18 cellular contexts compared by ENCODE assay signal in genomic region chrX:155744534-155744933, GRCh38.
DNase-seq lines count a peak whose midpoint lies in the region; TF ChIP-seq lines count a peak whose summit lies in the region.
"Had no signal": no experiment of that assay in that cellular context is flagged by ENCODE, and none has a peak within 500 bp of the region (broad histone marks: within the 10 kb centered on the region; RNA-seq: fewer than 3 reads in every experiment).

No MANE protein-coding gene starts in this region.

- H3K9ac ChIP-seq in duodenal mucosa (ENCODE audit: low read depth in 1 of 2, low read length in 2 of 2) (no peak overlapping the region), mesenchymal stem cell (ENCODE audit: low read length) (peak overlapping the region; percentile 62)

- H3K4me3 Mint-ChIP-seq in MCF 10A (ENCODE audit: unreplicated experiment): no peak overlapping the region
- peak overlapping the region; percentile 16 for H3K4me3 Mint-ChIP-seq in type B pancreatic cell
- H3K4me3 Mint-ChIP-seq: CD14-positive monocyte had no signal

- H3K27me3 ChIP-seq in breast epithelium (peaks cover 0 to 3% of the 10 kb centered on the region in 2 donors), duodenal mucosa (ENCODE audit: control insufficient read depth in 1 of 2, insufficient read depth in 2 of 2, low read length in 2 of 2) (no peaks in the 10 kb centered on the region), mesenchymal stem cell (ENCODE audit: control insufficient read depth in 1 of 2, insufficient read depth in 1 of 2, low read length in 2 of 2) (no peaks in the 10 kb centered on the region)
- H3K27me3 ChIP-seq: Peyer's patch had no signal

- H3K27me3 Mint-ChIP-seq in MCF 10A (ENCODE audit: insufficient read depth, unreplicated experiment) (no peaks in the 10 kb centered on the region), type B pancreatic cell (no peaks in the 10 kb centered on the region)

- no peak for TF ChIP-seq POLR2A in breast epithelium (IDR thresholded peaks at IDR 0.05)

- H3K18ac ChIP-seq in mesenchymal stem cell (ENCODE audit: low read depth in 1 of 2, low read length in 2 of 2): no peak overlapping the region

- H2AK5ac ChIP-seq in mesenchymal stem cell (ENCODE audit: low read length, severe bottlenecking): no peak overlapping the region

- no peaks in the 10 kb centered on the region for H3K79me1 ChIP-seq in mesenchymal stem cell (replicated peaks; ENCODE audit: low read length, poor library complexity, severe bottlenecking)

- no peak overlapping the region for H2BK15ac ChIP-seq in mesenchymal stem cell (ENCODE audit: low read depth, poor library complexity, severe bottlenecking)

- H2BK5ac ChIP-seq in mesenchymal stem cell (ENCODE audit: low read depth, low read length, poor library complexity, severe bottlenecking): no peak overlapping the region

- no TSS peak for BruUV-seq in MCF 10A (replicated peaks; lab: Mats Ljungman, UMichigan)

- H3K23ac ChIP-seq in mesenchymal stem cell (ENCODE audit: low read length in 2 of 2): no peak overlapping the region

- no peak overlapping the region for H3K27ac ChIP-seq in breast epithelium
- H3K27ac ChIP-seq in duodenal mucosa (ENCODE audit: low read depth, low read length): no peak overlapping the region
- no peak overlapping the region for H3K27ac ChIP-seq in mesenchymal stem cell (ENCODE audit: low read length, poor library complexity, severe bottlenecking)
- H3K27ac ChIP-seq: Peyer's patch had no signal

- WGBS in mesenchymal stem cell: 51% methylated on average over 2 of the region's 2 CpGs

- H3K36me3 ChIP-seq in breast epithelium: no peaks in the 10 kb centered on the region
- no peaks in the 10 kb centered on the region for H3K36me3 ChIP-seq in duodenal mucosa (ENCODE audit: control insufficient read depth in 1 of 2, insufficient read depth in 2 of 2, low read length in 2 of 2)
- no peaks in the 10 kb centered on the region for H3K36me3 ChIP-seq in mesenchymal stem cell (ENCODE audit: control insufficient read depth in 1 of 2, insufficient read depth in 2 of 2, low read depth in 1 of 2, low read length in 2 of 2)
- H3K36me3 ChIP-seq: Peyer's patch had no signal

- H3K9me3 Mint-ChIP-seq in MCF 10A (ENCODE audit: unreplicated experiment) (peaks cover 21% of the 10 kb centered on the region), type B pancreatic cell (no peaks in the 10 kb centered on the region)

- H3K4me3 ChIP-seq in breast epithelium (peak overlapping the region in 2 of 3 donors; percentile 2 to 15), duodenal mucosa (ENCODE audit: low read depth in 1 of 2, low read length in 2 of 2) (peak overlapping the region; percentile 35 to 37), mesenchymal stem cell (ENCODE audit: insufficient read depth in 1 of 2, low read depth in 1 of 2, low read length in 2 of 2) (peak overlapping the region in 1 of 2 experiments; percentile 54)
- H3K4me3 ChIP-seq: Peyer's patch had no signal

- H2BK120ac ChIP-seq in mesenchymal stem cell (ENCODE audit: low read depth, low read length): no peak overlapping the region

- POLR2A ChIA-PET in MCF 10A (lab: Yijun Ruan, JAX): no interaction called here

- H3K4ac ChIP-seq in mesenchymal stem cell (ENCODE audit: low read depth in 1 of 2, low read length in 2 of 2): no peak overlapping the region

- intact Hi-C loops in breast epithelium (cut with DNase I; ENCODE audit: low total_unique reads): no loop called here
- intact Hi-C loops in MCF 10A (cut with micrococcal nuclease): no loop called here

- no peak overlapping the region for H3K27ac Mint-ChIP-seq in MCF 10A (ENCODE audit: low read depth, unreplicated experiment)
- peak overlapping the region; percentile 44 for H3K27ac Mint-ChIP-seq in type B pancreatic cell

- H3K36me3 Mint-ChIP-seq in MCF 10A (ENCODE audit: insufficient read depth, unreplicated experiment) (no peaks in the 10 kb centered on the region), type B pancreatic cell (no peaks in the 10 kb centered on the region)
- H3K36me3 Mint-ChIP-seq: CD14-positive monocyte had no signal

- no peak for DNase-seq in breast epithelium (ENCODE audit: low spot score in 2 of 2)
- no peak for DNase-seq in MCF 10A (ENCODE audit: unreplicated experiment)
- no peak for DNase-seq in mesenchymal stem cell
- no peak for DNase-seq in type B pancreatic cell (ENCODE audit: extremely low spot score, unreplicated experiment)
- no peak for DNase-seq in SKM-1 (lab: John Stamatoyannopoulos, UW; ENCODE audit: unreplicated experiment)
- no peak for DNase-seq in NCI-H748 (lab: John Stamatoyannopoulos, UW; ENCODE audit: unreplicated experiment)
- no peak for DNase-seq in EL
- DNase-seq: COR-L47, DMS79 treated with DMSO at 0.1 percent for 48 hours, GDM1, Karpas-422, NCI-H1105 treated with DMSO at 0.1 percent for 48 hours, NCI-H187, NCI-H2171 treated with DMSO at 0.1 percent for 48 hours, Peyer's patch, Right ventricle myocardium superior had no signal

- no peak overlapping the region for H3K4me2 ChIP-seq in mesenchymal stem cell (ENCODE audit: low read length, poor library complexity, severe bottlenecking)

- no peak overlapping the region for H4K8ac ChIP-seq in mesenchymal stem cell (ENCODE audit: low read length)

- H2BK12ac ChIP-seq in mesenchymal stem cell (ENCODE audit: low read length in 2 of 2): no peak overlapping the region

- H3K9me3 ChIP-seq in breast epithelium: peaks cover 0 to 7% of the 10 kb centered on the region in 2 donors
- H3K9me3 ChIP-seq in duodenal mucosa (ENCODE audit: control insufficient read depth in 1 of 2, low read length in 2 of 2): peaks cover 0 to 10% of the 10 kb centered on the region in 2 donors
- peaks cover 11% of the 10 kb centered on the region for H3K9me3 ChIP-seq in mesenchymal stem cell (ENCODE audit: control insufficient read depth, low read length)
- H3K9me3 ChIP-seq: Peyer's patch had no signal

- H3K4me1 ChIP-seq in breast epithelium (no peaks in the 10 kb centered on the region), duodenal mucosa (ENCODE audit: control insufficient read depth in 1 of 2, insufficient read depth in 2 of 2, low read length in 2 of 2) (peaks cover 0 to 16% of the 10 kb centered on the region in 2 donors), mesenchymal stem cell (ENCODE audit: control insufficient read depth, insufficient read depth, low read depth, low read length) (no peaks in the 10 kb centered on the region)
- H3K4me1 ChIP-seq: Peyer's patch had no signal

- H3K4me1 Mint-ChIP-seq in MCF 10A (ENCODE audit: insufficient read depth, unreplicated experiment) (no peaks in the 10 kb centered on the region), type B pancreatic cell (ENCODE audit: unreplicated experiment) (no peaks in the 10 kb centered on the region)

- TF ChIP-seq CTCF in breast epithelium (IDR thresholded peaks at IDR 0.05) (no peak), MCF 10A (IDR thresholded peaks at IDR 0.05; ENCODE audit: unreplicated experiment) (no peak), type B pancreatic cell (conservative IDR thresholded peaks at IDR 0.05) (no peak)

- CTCF ChIA-PET in MCF 10A (lab: Yijun Ruan, JAX): no interaction called here

- no peak overlapping the region for H2AFZ ChIP-seq in mesenchymal stem cell (ENCODE audit: low read depth, low read length)

- no peak overlapping the region for H4K91ac ChIP-seq in mesenchymal stem cell (ENCODE audit: low read length)

- H3K14ac ChIP-seq in mesenchymal stem cell (ENCODE audit: low read length in 2 of 2): no peak overlapping the region
